Comparison of ENCODE assay signal across 1 cellular context in genomic region chr16:74480150-74481029, GRCh38.
TF ChIP-seq lines count a peak whose summit lies in the region.

No MANE protein-coding gene starts in this region.

TF ChIP-seq in HEK293, 187 proteins besides CTCF, POLR2A, EP300 and RAD21 (continued from another document):
- TF ChIP-seq PRDM10 (tag by site-specific recombination; IDR thresholded peaks at IDR 0.05) (peak; percentile 77), ZFHX2 (tag by site-specific recombination; conservative IDR thresholded peaks at IDR 0.05) (peak; percentile 45; the same call in 1 of the 2 replicates), KLF7 (tag by site-specific recombination; IDR thresholded peaks at IDR 0.05; ENCODE audit: borderline replicate concordance) (peak; percentile 31; the same call in 1 of the 2 replicates), ZNF843 (tag by site-specific recombination; IDR thresholded peaks at IDR 0.05) (0 out of 2 replicates have a peak, but pooled peaks have one; percentile 47), SP7 (tag by site-specific recombination; IDR thresholded peaks at IDR 0.05) (peak; percentile 94), MYNN (tag by site-specific recombination; IDR thresholded peaks at IDR 0.05; ENCODE audit: borderline replicate concordance) (no peak), ZNF600 (tag by site-specific recombination; IDR thresholded peaks at IDR 0.05) (0 out of 2 replicates have a peak, but pooled peaks have one; percentile 21), OSR2 (tag by site-specific recombination; IDR thresholded peaks at IDR 0.05) (peak; percentile 49), ZBTB20 (tag by site-specific recombination; IDR thresholded peaks at IDR 0.05) (0 out of 2 replicates have a peak, but pooled peaks have one; percentile 15), ZNF521 (tag by site-specific recombination; IDR thresholded peaks at IDR 0.05) (no peak), KLF1 (tag by site-specific recombination; IDR thresholded peaks at IDR 0.05) (peak; percentile 95), EGR2 (tag by site-specific recombination; IDR thresholded peaks at IDR 0.05; ENCODE audit: low read depth) (peak; percentile 35; the same call in 1 of the 2 replicates), ZNF121 (tag by site-specific recombination; IDR thresholded peaks at IDR 0.05) (0 out of 2 replicates have a peak, but pooled peaks have one; percentile 17), IKZF3 (tag by site-specific recombination; IDR thresholded peaks at IDR 0.05) (peak; percentile 35; the same call in 1 of the 2 replicates), ZBTB8A (tag by site-specific recombination; IDR thresholded peaks at IDR 0.05) (no peak), PRDM6 (tag by site-specific recombination; IDR thresholded peaks at IDR 0.05) (peak; percentile 18; the same call in 1 of the 2 replicates), ZNF175 (tag by site-specific recombination; IDR thresholded peaks at IDR 0.05) (no peak), SCRT1 (tag by site-specific recombination; IDR thresholded peaks at IDR 0.05; ENCODE audit: borderline replicate concordance) (no peak), FEZF1 (tag by site-specific recombination; IDR thresholded peaks at IDR 0.05) (peak; percentile 37), ZXDB (tag by site-specific recombination; IDR thresholded peaks at IDR 0.05) (peak; percentile 58), GLIS1 (tag by site-specific recombination; IDR thresholded peaks at IDR 0.05) (peak; percentile 50)
- TF ChIP-seq, protein P1, sequence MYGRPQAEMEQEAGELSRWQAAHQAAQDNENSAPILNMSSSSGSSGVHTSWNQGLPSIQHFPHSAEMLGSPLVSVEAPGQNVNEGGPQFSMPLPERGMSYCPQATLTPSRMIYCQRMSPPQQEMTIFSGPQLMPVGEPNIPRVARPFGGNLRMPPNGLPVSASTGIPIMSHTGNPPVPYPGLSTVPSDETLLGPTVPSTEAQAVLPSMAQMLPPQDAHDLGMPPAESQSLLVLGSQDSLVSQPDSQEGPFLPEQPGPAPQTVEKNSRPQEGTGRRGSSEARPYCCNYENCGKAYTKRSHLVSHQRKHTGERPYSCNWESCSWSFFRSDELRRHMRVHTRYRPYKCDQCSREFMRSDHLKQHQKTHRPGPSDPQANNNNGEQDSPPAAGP (tag by site-specific recombination; IDR thresholded peaks at IDR 0.05), result no peak
- TF ChIP-seq, protein P2, sequence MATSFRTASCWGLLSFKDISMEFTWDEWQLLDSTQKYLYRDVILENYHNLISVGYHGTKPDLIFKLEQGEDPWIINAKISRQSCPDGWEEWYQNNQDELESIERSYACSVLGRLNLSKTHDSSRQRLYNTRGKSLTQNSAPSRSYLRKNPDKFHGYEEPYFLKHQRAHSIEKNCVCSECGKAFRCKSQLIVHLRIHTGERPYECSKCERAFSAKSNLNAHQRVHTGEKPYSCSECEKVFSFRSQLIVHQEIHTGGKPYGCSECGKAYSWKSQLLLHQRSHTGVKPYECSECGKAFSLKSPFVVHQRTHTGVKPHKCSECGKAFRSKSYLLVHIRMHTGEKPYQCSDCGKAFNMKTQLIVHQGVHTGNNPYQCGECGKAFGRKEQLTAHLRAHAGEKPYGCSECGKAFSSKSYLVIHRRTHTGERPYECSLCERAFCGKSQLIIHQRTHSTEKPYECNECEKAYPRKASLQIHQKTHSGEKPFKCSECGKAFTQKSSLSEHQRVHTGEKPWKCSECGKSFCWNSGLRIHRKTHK (tag by site-specific recombination; IDR thresholded peaks at IDR 0.05), result no peak
- TF ChIP-seq, protein P3, sequence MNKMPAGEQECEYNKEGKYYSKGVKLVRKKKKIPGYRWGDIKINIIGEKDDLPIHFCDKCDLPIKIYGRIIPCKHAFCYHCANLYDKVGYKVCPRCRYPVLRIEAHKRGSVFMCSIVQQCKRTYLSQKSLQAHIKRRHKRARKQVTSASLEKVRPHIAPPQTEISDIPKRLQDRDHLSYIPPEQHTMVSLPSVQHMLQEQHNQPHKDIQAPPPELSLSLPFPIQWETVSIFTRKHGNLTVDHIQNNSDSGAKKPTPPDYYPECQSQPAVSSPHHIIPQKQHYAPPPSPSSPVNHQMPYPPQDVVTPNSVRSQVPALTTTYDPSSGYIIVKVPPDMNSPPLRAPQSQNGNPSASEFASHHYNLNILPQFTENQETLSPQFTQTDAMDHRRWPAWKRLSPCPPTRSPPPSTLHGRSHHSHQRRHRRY (tag by site-specific recombination; IDR thresholded peaks at IDR 0.05), result no peak
- TF ChIP-seq, protein P4, sequence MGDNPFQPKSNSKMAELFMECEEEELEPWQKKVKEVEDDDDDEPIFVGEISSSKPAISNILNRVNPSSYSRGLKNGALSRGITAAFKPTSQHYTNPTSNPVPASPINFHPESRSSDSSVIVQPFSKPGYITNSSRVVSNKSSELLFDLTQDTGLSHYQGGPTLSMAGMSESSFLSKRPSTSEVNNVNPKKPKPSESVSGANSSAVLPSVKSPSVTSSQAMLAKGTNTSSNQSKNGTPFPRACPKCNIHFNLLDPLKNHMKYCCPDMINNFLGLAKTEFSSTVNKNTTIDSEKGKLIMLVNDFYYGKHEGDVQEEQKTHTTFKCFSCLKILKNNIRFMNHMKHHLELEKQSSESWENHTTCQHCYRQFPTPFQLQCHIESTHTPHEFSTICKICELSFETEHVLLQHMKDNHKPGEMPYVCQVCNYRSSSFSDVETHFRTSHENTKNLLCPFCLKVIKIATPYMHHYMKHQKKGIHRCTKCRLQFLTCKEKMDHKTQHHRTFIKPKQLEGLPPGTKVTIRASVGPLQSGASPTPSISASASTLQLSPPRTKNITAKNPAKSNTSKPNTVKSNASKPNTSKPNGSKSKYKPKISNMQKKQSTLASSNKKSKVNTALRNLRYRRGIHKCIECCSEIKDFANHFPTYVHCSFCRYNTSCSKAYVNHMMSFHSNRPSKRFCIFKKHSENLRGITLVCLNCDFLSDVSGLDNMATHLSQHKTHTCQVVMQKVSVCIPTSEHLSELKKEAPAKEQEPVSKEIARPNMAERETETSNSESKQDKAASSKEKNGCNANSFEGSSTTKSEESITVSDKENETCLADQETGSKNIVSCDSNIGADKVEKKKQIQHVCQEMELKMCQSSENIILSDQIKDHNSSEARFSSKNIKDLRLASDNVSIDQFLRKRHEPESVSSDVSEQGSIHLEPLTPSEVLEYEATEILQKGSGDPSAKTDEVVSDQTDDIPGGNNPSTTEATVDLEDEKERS (tag by site-specific recombination; IDR thresholded peaks at IDR 0.05), result no peak
